Comparison of ENCODE assay signal across 8 cellular contexts in the genomic region with DNA sequence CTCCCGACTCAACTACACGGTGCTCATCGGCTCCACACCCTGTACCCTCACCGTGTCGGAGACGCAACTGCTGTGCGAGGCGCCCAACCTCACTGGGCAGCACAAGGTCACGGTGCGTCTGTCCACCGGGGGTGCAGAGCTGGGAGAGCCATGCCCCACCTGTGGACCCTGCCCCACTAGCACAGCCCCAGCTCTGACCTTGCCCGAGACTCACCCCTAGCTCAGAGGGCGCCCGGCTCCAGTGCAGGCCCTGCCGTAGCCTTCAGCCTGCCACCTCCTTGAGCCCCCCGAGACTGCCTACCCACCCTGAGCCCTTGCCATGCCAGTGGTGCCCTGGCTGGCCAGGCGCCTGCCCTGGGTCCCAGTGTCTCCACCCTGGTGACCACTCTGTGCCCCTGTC.
"Had no signal": no experiment of that assay in that cellular context is flagged by ENCODE, and none has a peak within 500 bp of the region (broad histone marks: within the 10 kb centered on the region; RNA-seq: fewer than 3 reads in every experiment).

No MANE protein-coding gene starts in this region.

- DNase-seq: GM23248, GOT3, H9, HCEC 1CT, KBM-7 had no signal

- H3K4me2 ChIP-seq: KMS-11 had no signal

- H3K27ac Mint-ChIP-seq: H9 had no signal

- FAIRE-seq: HepG2 had no signal

- H2AFZ ChIP-seq: GM23248 had no signal

- H3K4me3 Mint-ChIP-seq: H9 had no signal

- H3K9ac ChIP-seq: GM23248, KMS-11 had no signal

- ATAC-seq: HepG2 had no signal

- H3K9me3 Mint-ChIP-seq: H9 had no signal

- H3K4me3 ChIP-seq: GM23248 had no signal

- H3K4me1 Mint-ChIP-seq: H9 had no signal

- H3K27ac ChIP-seq: GM23248, HL-60, KMS-11 had no signal
